1 cellular context compared by ENCODE assay signal in the genomic region with DNA sequence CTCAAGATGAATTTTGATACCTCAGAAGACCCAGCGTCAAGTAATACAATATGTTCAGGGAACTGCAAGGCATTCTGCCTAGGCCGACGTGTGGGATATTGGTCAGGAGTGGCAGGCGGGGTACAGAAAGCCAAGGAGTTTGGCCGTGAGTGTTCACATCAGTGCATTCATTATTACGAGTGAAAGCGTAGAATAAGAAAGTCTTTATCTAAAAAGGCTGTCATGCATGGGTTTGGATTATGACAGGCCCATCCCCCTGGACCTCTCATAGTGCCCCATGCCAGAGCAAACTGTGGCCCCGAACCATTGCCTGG.
TF ChIP-seq lines count a peak whose summit lies in the region.

No MANE protein-coding gene starts in this region.

TF ChIP-seq in GM23338, 12 proteins besides CTCF, POLR2A, EP300 and RAD21 (continued from another document):
- TF ChIP-seq, protein P1, sequence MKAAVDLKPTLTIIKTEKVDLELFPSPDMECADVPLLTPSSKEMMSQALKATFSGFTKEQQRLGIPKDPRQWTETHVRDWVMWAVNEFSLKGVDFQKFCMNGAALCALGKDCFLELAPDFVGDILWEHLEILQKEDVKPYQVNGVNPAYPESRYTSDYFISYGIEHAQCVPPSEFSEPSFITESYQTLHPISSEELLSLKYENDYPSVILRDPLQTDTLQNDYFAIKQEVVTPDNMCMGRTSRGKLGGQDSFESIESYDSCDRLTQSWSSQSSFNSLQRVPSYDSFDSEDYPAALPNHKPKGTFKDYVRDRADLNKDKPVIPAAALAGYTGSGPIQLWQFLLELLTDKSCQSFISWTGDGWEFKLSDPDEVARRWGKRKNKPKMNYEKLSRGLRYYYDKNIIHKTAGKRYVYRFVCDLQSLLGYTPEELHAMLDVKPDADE (IDR thresholded peaks at IDR 0.05) = no peak
- no peak for TF ChIP-seq EZH2phosphoT487 (IDR thresholded peaks at IDR 0.05; ENCODE audit: unreplicated experiment)
- TF ChIP-seq, protein P2, sequence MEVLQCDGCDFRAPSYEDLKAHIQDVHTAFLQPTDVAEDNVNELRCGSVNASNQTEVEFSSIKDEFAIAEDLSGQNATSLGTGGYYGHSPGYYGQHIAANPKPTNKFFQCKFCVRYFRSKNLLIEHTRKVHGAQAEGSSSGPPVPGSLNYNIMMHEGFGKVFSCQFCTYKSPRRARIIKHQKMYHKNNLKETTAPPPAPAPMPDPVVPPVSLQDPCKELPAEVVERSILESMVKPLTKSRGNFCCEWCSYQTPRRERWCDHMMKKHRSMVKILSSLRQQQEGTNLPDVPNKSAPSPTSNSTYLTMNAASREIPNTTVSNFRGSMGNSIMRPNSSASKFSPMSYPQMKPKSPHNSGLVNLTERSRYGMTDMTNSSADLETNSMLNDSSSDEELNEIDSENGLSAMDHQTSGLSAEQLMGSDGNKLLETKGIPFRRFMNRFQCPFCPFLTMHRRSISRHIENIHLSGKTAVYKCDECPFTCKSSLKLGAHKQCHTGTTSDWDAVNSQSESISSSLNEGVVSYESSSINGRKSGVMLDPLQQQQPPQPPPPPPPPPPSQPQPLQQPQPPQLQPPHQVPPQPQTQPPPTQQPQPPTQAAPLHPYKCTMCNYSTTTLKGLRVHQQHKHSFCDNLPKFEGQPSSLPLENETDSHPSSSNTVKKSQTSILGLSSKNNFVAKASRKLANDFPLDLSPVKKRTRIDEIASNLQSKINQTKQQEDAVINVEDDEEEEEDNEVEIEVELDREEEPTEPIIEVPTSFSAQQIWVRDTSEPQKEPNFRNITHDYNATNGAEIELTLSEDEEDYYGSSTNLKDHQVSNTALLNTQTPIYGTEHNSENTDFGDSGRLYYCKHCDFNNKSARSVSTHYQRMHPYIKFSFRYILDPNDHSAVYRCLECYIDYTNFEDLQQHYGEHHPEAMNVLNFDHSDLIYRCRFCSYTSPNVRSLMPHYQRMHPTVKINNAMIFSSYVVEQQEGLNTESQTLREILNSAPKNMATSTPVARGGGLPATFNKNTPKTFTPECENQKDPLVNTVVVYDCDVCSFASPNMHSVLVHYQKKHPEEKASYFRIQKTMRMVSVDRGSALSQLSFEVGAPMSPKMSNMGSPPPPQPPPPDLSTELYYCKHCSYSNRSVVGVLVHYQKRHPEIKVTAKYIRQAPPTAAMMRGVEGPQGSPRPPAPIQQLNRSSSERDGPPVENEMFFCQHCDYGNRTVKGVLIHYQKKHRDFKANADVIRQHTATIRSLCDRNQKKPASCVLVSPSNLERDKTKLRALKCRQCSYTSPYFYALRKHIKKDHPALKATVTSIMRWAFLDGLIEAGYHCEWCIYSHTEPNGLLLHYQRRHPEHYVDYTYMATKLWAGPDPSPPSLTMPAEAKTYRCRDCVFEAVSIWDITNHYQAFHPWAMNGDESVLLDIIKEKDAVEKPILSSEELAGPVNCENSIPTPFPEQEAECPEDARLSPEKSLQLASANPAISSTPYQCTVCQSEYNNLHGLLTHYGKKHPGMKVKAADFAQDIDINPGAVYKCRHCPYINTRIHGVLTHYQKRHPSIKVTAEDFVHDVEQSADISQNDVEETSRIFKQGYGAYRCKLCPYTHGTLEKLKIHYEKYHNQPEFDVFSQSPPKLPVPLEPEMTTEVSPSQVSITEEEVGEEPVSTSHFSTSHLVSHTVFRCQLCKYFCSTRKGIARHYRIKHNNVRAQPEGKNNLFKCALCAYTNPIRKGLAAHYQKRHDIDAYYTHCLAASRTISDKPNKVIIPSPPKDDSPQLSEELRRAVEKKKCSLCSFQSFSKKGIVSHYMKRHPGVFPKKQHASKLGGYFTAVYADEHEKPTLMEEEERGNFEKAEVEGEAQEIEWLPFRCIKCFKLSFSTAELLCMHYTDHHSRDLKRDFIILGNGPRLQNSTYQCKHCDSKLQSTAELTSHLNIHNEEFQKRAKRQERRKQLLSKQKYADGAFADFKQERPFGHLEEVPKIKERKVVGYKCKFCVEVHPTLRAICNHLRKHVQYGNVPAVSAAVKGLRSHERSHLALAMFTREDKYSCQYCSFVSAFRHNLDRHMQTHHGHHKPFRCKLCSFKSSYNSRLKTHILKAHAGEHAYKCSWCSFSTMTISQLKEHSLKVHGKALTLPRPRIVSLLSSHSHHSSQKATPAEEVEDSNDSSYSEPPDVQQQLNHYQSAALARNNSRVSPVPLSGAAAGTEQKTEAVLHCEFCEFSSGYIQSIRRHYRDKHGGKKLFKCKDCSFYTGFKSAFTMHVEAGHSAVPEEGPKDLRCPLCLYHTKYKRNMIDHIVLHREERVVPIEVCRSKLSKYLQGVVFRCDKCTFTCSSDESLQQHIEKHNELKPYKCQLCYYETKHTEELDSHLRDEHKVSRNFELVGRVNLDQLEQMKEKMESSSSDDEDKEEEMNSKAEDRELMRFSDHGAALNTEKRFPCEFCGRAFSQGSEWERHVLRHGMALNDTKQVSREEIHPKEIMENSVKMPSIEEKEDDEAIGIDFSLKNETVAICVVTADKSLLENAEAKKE (CRISPR knock-in tag; IDR thresholded peaks at IDR 0.05) = no peak
